Comparison of ENCODE assay signal across 8 cellular contexts in genomic region chrX:149940015-149940716, GRCh38. TPM values are rescaled to one million over a fixed set of nuclear protein-coding genes. Genes with fewer than 3 reads are reported as not detected.
DNase-seq lines count a peak whose midpoint lies in the region; ATAC-seq and TF ChIP-seq lines count a peak whose summit lies in the region.

No MANE protein-coding gene starts in this region.

- ATAC-seq in GM21528 (IDR thresholded peaks at IDR 0.05; ENCODE audit: low FRiP score, unreplicated experiment) = peak; percentile 56
- ATAC-seq in mucosa of descending colon = peak; percentile 70

- TF ChIP-seq CTCF in OCI-LY3 (IDR thresholded peaks at IDR 0.05; ENCODE audit: low read depth, low read length) = no peak
- TF ChIP-seq CTCF in mucosa of descending colon (IDR thresholded peaks at IDR 0.05) = peak; percentile 20

- peak overlapping the region; percentile 82 for H3K4me2 ChIP-seq in OCI-LY3 (ENCODE audit: low read length)

- no peaks in the 10 kb centered on the region for H3K36me3 ChIP-seq in OCI-LY3 (replicated peaks; ENCODE audit: low read depth, low read length)
- H3K36me3 ChIP-seq in mucosa of descending colon (ENCODE audit: low read depth) = no peaks in the 10 kb centered on the region

- no peaks in the 10 kb centered on the region for H3K9me3 ChIP-seq in OCI-LY3 (ENCODE audit: insufficient read depth, low read length)
- no peaks in the 10 kb centered on the region for H3K9me3 ChIP-seq in mucosa of descending colon

- no peak overlapping the region; the same call in 1 of the 2 replicates for H2AFZ ChIP-seq in OCI-LY3 (ENCODE audit: low read depth, low read length)

- H3K4me3 ChIP-seq in OCI-LY3 (ENCODE audit: low read length) = peak overlapping the region; percentile 95
- H3K4me3 ChIP-seq in mucosa of descending colon = no peak overlapping the region

- H3K4me1 ChIP-seq in OCI-LY3 (ENCODE audit: low read length) (peaks cover 10% of the 10 kb centered on the region), mucosa of descending colon (ENCODE audit: low read depth) (no peaks in the 10 kb centered on the region)

- peaks cover 11% of the 10 kb centered on the region for H3K79me2 ChIP-seq in OCI-LY3 (ENCODE audit: low read length)

- H4K20me1 ChIP-seq in OCI-LY3 (ENCODE audit: insufficient read depth, low read length) = no peaks in the 10 kb centered on the region

- DNase-seq in DMS153 treated with DMSO at 0.1 percent for 48 hours (lab: John Stamatoyannopoulos, UW; ENCODE audit: unreplicated experiment) (peak; percentile 98), HuH-7.5 (ENCODE audit: low spot score) (peak; percentile 42), activated T-cell treated with anti-CD3 and anti-CD28 coated beads for 4 hours (peak; percentile 80), epithelial cell of prostate (ENCODE audit: low read depth, low spot score) (peak; percentile 92), mucosa of descending colon (peak; percentile 93 to 97 (median 95))
- peak; percentile 66 to 82 for DNase-seq in stimulated activated CD8-positive, alpha-beta memory T cell treated with anti-CD3 and anti-CD28 coated beads, Interleukin-4, amount 100 ng/mL, for 1 hour (ENCODE audit: low read depth in 2 of 2, low spot score in 1 of 2)

- H3K27ac ChIP-seq in OCI-LY3 (ENCODE audit: low read length) (peak overlapping the region; percentile 77), epithelial cell of prostate (peak overlapping the region; percentile 88)

- intact Hi-C loops in mucosa of descending colon (cut with DNase I, micrococcal nuclease) = no loop called here

- no peaks in the 10 kb centered on the region for H3K27me3 ChIP-seq in OCI-LY3 (ENCODE audit: low read depth, low read length)

- peak overlapping the region; percentile 79 for H3K9ac ChIP-seq in OCI-LY3 (ENCODE audit: low read length)

RNA-seq across cellular contexts. Expression of gene EOLA2, which starts 1.9 kb away (rescaled TPM):
- total RNA-seq in mucosa of descending colon = 10 to 100 TPM; 30.9 to 34.9 (median 34.1) TPM

RNA-seq across cellular contexts. Expression of gene HSFX4, which starts 10.8 kb away (rescaled TPM):
- total RNA-seq in mucosa of descending colon = not detected

RNA-seq across cellular contexts. Expression of gene MAGEA8, which starts 59.2 kb away (rescaled TPM):
- not detected for total RNA-seq in mucosa of descending colon

Comparison
In these comparisons a context has a peak if more than half of its experiments do, and no peak if none do; other contexts are left out.
1. DNase-seq: peak in every context shown above with its lines; median percentile 98 in DMS153 treated with DMSO at 0.1 percent for 48 hours; 95 in mucosa of descending colon; 92 in epithelial cell of prostate; 80 in activated T-cell treated with anti-CD3 and anti-CD28 coated beads for 4 hours; 74 in stimulated activated CD8-positive, alpha-beta memory T cell treated with anti-CD3 and anti-CD28 coated beads, Interleukin-4, amount 100 ng/mL, for 1 hour; 42 in HuH-7.5.